In the genomic region with DNA sequence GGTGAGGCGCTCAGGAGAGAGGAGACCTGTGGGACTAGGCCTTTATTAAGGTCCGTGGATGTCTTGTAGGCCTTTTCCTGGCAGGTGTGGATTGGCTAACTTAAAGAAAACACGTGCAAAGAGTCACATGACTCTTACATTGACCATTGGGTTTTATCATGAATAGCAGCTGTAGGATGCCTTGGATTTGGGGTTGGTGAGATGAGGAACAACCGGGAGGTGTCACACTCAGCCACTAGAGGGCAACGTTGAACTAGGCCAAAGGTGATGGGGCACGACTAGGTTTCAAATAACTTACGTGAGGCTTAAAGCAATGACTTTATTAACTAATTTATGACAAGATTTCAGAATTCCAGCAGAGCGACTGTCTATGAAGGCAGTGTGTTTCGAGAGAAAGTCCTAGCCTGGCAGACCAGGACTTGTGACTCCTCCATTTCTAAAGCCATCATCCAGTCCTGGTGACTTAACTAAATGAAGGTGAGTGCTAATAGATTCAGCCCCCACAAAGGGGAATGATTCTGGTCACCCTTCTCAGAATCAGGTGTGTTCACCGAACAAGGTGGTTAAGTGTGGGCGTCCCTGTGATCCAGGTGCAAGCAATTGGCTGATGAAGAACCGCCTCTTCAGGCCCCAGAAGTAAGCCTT, we compare ENCODE assay signal across 9 cellular contexts.
DNase-seq lines count a peak whose midpoint lies in the region; ATAC-seq and FAIRE-seq lines count a peak whose summit lies in the region.
"Had no signal": no experiment of that assay in that cellular context is flagged by ENCODE, and none has a peak within 500 bp of the region (broad histone marks: within the 10 kb centered on the region; RNA-seq: fewer than 3 reads in every experiment).

No MANE protein-coding gene starts in this region.

- FAIRE-seq in small intestine (lab: Jason Lieb, UNC) = no peak

- peak; percentile 10 to 71 (median 39) for DNase-seq in NCI-H1417 (lab: John Stamatoyannopoulos, UW)
- DNase-seq in NCI-H1417 treated with DMSO at 0.1 percent for 48 hours (lab: John Stamatoyannopoulos, UW) = no peak
- peak; percentile 3 for DNase-seq in T1000 (lab: John Stamatoyannopoulos, UW)
- DNase-seq in small intestine = peak; percentile 42
- DNase-seq in NCI-H2227 (lab: John Stamatoyannopoulos, UW; ENCODE audit: unreplicated experiment) = no peak

- H3K4me3 ChIP-seq in small intestine (ENCODE audit: low read depth in 1 of 2, low read length in 2 of 2) = no peak overlapping the region
- H3K4me3 ChIP-seq: BLaER1 had no signal

- H3K27me3 ChIP-seq in small intestine (ENCODE audit: control insufficient read depth in 2 of 2, insufficient read depth in 2 of 2, low read length in 2 of 2) = no peaks in the 10 kb centered on the region

- H3K27ac ChIP-seq in small intestine (ENCODE audit: low read depth in 1 of 2, low read length in 1 of 2) = no peak overlapping the region
- H3K27ac ChIP-seq: BLaER1 had no signal

- ATAC-seq in GM19455 (IDR thresholded peaks at IDR 0.05; ENCODE audit: unreplicated experiment) (peak; percentile 88), HG03520 (IDR thresholded peaks at IDR 0.05; ENCODE audit: unreplicated experiment) (peak; percentile 84), esophagus mucosa (peak; percentile 47)

- H3K9me3 ChIP-seq in small intestine (ENCODE audit: control insufficient read depth, low read depth) = no peaks in the 10 kb centered on the region
- H3K9me3 ChIP-seq: BLaER1 had no signal

- no peaks in the 10 kb centered on the region for H3K36me3 ChIP-seq in small intestine (ENCODE audit: control insufficient read depth in 2 of 2, insufficient read depth in 2 of 2, low read length in 2 of 2)
- H3K36me3 ChIP-seq: BLaER1 had no signal

- no peaks in the 10 kb centered on the region for H3K4me1 ChIP-seq in small intestine (ENCODE audit: control insufficient read depth in 2 of 2, insufficient read depth in 1 of 2, low read depth in 1 of 2, low read length in 1 of 2)
- H3K4me1 ChIP-seq: BLaER1 had no signal

- WGBS in small intestine, 3 donors = 49 to 57% (median 50%) methylated on average over 12 of the region's 12 CpGs

Comparison
In these comparisons a context has a peak if more than half of its experiments do, and no peak if none do; other contexts are left out.
1. DNase-seq: peak in NCI-H1417 (3 of 3), T1000 (single experiment) and small intestine (single experiment); none in NCI-H1417 treated with DMSO at 0.1 percent for 48 hours (single experiment) and NCI-H2227 (single experiment).
2. Peak in every context shown above with its lines, with median percentiles within 50 percentile points of each other: ATAC-seq.